ENCODE assay signal across 18 cellular contexts in genomic region chr4:121358473-121358872, GRCh38. TPM values are rescaled to one million over a fixed set of nuclear protein-coding genes. Genes with fewer than 3 reads are reported as not detected.
DNase-seq lines count a peak whose midpoint lies in the region; ATAC-seq, FAIRE-seq and TF ChIP-seq lines count a peak whose summit lies in the region.
"Had no signal": no experiment of that assay in that cellular context is flagged by ENCODE, and none has a peak within 500 bp of the region (broad histone marks: within the 10 kb centered on the region; RNA-seq: fewer than 3 reads in every experiment).

No MANE protein-coding gene starts in this region.

- no peak overlapping the region for H3K27ac Mint-ChIP-seq in activated naive CD8-positive, alpha-beta T cell treated with anti-CD3 and anti-CD28 coated beads, Interleukin-2, amount 50 U/mL, for 24 hours

- H3K36me3 ChIP-seq in IMR-90 (ENCODE audit: control insufficient read depth, insufficient read depth, low read length) (no peaks in the 10 kb centered on the region), small intestine (ENCODE audit: control insufficient read depth in 2 of 2, insufficient read depth in 2 of 2, low read length in 2 of 2) (no peaks in the 10 kb centered on the region)
- H3K36me3 ChIP-seq: BLaER1, ovary, vagina had no signal

- no peak for TF ChIP-seq RAD21 in IMR-90 (IDR thresholded peaks at IDR 0.05; ENCODE audit: low read length)

- no peak overlapping the region for H4K5ac ChIP-seq in IMR-90 (ENCODE audit: low read depth, low read length)

- CTCF ChIA-PET in IMR-90 (lab: Yijun Ruan, JAX): no interaction called here

- H2AK9ac ChIP-seq in IMR-90 (replicated peaks; ENCODE audit: low read depth, low read length, poor library complexity): no peak overlapping the region

- H2AK5ac ChIP-seq in IMR-90 (ENCODE audit: low read depth, low read length): no peak overlapping the region

- no TSS peak for BruUV-seq in IMR-90 (replicated peaks; lab: Mats Ljungman, UMichigan)

- no peaks in the 10 kb centered on the region for H3K27me3 ChIP-seq in IMR-90 (ENCODE audit: control insufficient read depth, insufficient read depth, low read length)
- H3K27me3 ChIP-seq in small intestine (ENCODE audit: control insufficient read depth in 2 of 2, insufficient read depth in 2 of 2, low read length in 2 of 2): no peaks in the 10 kb centered on the region
- H3K27me3 ChIP-seq: BLaER1, body of pancreas, ovary, vagina had no signal

- H2BK15ac ChIP-seq in IMR-90 (ENCODE audit: low read depth, low read length): no peak overlapping the region

- H3K18ac ChIP-seq in IMR-90 (ENCODE audit: low read depth, low read length): no peak overlapping the region

- no peaks in the 10 kb centered on the region for H3K79me1 ChIP-seq in IMR-90 (ENCODE audit: low read depth in 1 of 2, low read length in 2 of 2)

- no peak overlapping the region for H3K14ac ChIP-seq in IMR-90 (replicated peaks; ENCODE audit: low read depth, low read length)

- H3K9me3 ChIP-seq in IMR-90 (ENCODE audit: control insufficient read depth, insufficient read depth, low read length): no peaks in the 10 kb centered on the region
- no peaks in the 10 kb centered on the region for H3K9me3 ChIP-seq in small intestine (ENCODE audit: control insufficient read depth, low read depth)
- H3K9me3 ChIP-seq: body of pancreas, ovary, vagina had no signal

- no peak for TF ChIP-seq POLR2A in IMR-90 (IDR thresholded peaks at IDR 0.05; ENCODE audit: low read depth, low read length)

- no peak overlapping the region for H3K23ac ChIP-seq in IMR-90 (ENCODE audit: low read depth, low read length)

- no peak for FAIRE-seq in small intestine (lab: Jason Lieb, UNC)
- FAIRE-seq: endometrium had no signal

- dilution Hi-C loops in IMR-90 (cut with HindIII; ENCODE audit: low sequenced_read_pairs, unreplicated experiment): no loop called here

- H3K9ac ChIP-seq in IMR-90 (ENCODE audit: low read depth, low read length): no peak overlapping the region
- H3K9ac ChIP-seq: BLaER1 had no signal

- H3K27me3 Mint-ChIP-seq in activated naive CD8-positive, alpha-beta T cell treated with anti-CD3 and anti-CD28 coated beads, Interleukin-2, amount 50 U/mL, for 24 hours: peaks cover 23% of the 10 kb centered on the region

- no peak overlapping the region for H3K27ac ChIP-seq in IMR-90 (ENCODE audit: insufficient read depth, low read length)
- no peak overlapping the region for H3K27ac ChIP-seq in small intestine (ENCODE audit: low read depth in 1 of 2, low read length in 1 of 2)
- H3K27ac ChIP-seq: BLaER1, body of pancreas, HL-60, ovary, vagina had no signal

- H3K4me3 ChIP-seq in AG10803 (ENCODE audit: low read length) (no peak overlapping the region), IMR-90 (ENCODE audit: insufficient read depth, low read depth, low read length) (no peak overlapping the region), astrocyte of the cerebellum (ENCODE audit: low read depth, low read length) (no peak overlapping the region), small intestine (ENCODE audit: low read depth in 1 of 2, low read length in 2 of 2) (no peak overlapping the region)
- H3K4me3 ChIP-seq: BLaER1, body of pancreas, ovary, vagina had no signal

- no peak overlapping the region for H2BK120ac ChIP-seq in IMR-90 (ENCODE audit: low read depth, low read length)

- intact Hi-C loops in IMR-90 (cut with micrococcal nuclease): no loop called here

- POLR2A ChIA-PET in IMR-90 (lab: Charles Lee; ENCODE audit: unreplicated experiment): no interaction called here

- peaks cover 22% of the 10 kb centered on the region for H3K9me3 Mint-ChIP-seq in activated naive CD8-positive, alpha-beta T cell treated with anti-CD3 and anti-CD28 coated beads, Interleukin-2, amount 50 U/mL, for 24 hours

- H3K36me3 Mint-ChIP-seq in activated naive CD8-positive, alpha-beta T cell treated with anti-CD3 and anti-CD28 coated beads, Interleukin-2, amount 50 U/mL, for 24 hours (ENCODE audit: low read depth): no peaks in the 10 kb centered on the region

- no peaks in the 10 kb centered on the region for H3K9me1 ChIP-seq in IMR-90 (ENCODE audit: insufficient read depth, low read length)

- no peak overlapping the region for H2AFZ ChIP-seq in IMR-90 (replicated peaks; ENCODE audit: low read length, poor library complexity)

- in situ Hi-C loops in IMR-90 (cut with MboI; ENCODE audit: low sequenced_read_pairs): no loop called here
- in situ Hi-C loops in astrocyte of the cerebellum (cut with HindIII; ENCODE audit: low sequenced_read_pairs): no loop called here

- no peak overlapping the region for H4K91ac ChIP-seq in IMR-90 (ENCODE audit: insufficient read depth, low read depth, low read length)

- H3K4me1 Mint-ChIP-seq in activated naive CD8-positive, alpha-beta T cell treated with anti-CD3 and anti-CD28 coated beads, Interleukin-2, amount 50 U/mL, for 24 hours: peaks cover 2% of the 10 kb centered on the region

- no peaks in the 10 kb centered on the region for H4K20me1 ChIP-seq in IMR-90 (ENCODE audit: insufficient read depth, low read length)
- H4K20me1 ChIP-seq: BLaER1 had no signal

- TF ChIP-seq CTCF in AG10803 (conservative IDR thresholded peaks at IDR 0.05; ENCODE audit: low read length): no peak
- no peak for TF ChIP-seq CTCF in IMR-90 (conservative IDR thresholded peaks at IDR 0.05; ENCODE audit: low read depth, low read length)
- no peak for TF ChIP-seq CTCF in astrocyte of the cerebellum (IDR thresholded peaks at IDR 0.05; ENCODE audit: low read depth, low read length, missing control alignments)

- no peak overlapping the region for H3K4ac ChIP-seq in IMR-90 (ENCODE audit: low read depth, low read length)

- no peak overlapping the region for H3K4me2 ChIP-seq in IMR-90 (ENCODE audit: low read depth, low read length)
- H3K4me2 ChIP-seq: BLaER1 had no signal

- peak; percentile 43 for DNase-seq in AG10803 (ENCODE audit: low read depth)
- peak; percentile 23 for DNase-seq in IMR-90
- peak; percentile 31 for DNase-seq in astrocyte of the cerebellum (ENCODE audit: low read depth)
- peak; percentile 77 for DNase-seq in iris pigment epithelial cell (ENCODE audit: low read depth)
- DNase-seq in activated naive CD8-positive, alpha-beta T cell treated with anti-CD3 and anti-CD28 coated beads, Interleukin-2, amount 50 U/mL, for 24 hours: no peak
- no peak for DNase-seq in small intestine
- DNase-seq: body of pancreas, NCI-H1105 treated with DMSO at 0.1 percent for 48 hours, NCI-H524 treated with DMSO at 0.1 percent for 48 hours, ovary, SHP77 treated with DMSO at 0.1 percent for 48 hours had no signal

- H3K4me1 ChIP-seq in IMR-90 (ENCODE audit: control insufficient read depth, insufficient read depth, low read length): no peaks in the 10 kb centered on the region
- no peaks in the 10 kb centered on the region for H3K4me1 ChIP-seq in small intestine (ENCODE audit: control insufficient read depth in 2 of 2, insufficient read depth in 1 of 2, low read depth in 1 of 2, low read length in 1 of 2)
- H3K4me1 ChIP-seq: BLaER1, body of pancreas, vagina had no signal

- H3K4me3 Mint-ChIP-seq in activated naive CD8-positive, alpha-beta T cell treated with anti-CD3 and anti-CD28 coated beads, Interleukin-2, amount 50 U/mL, for 24 hours: no peak overlapping the region

- H4K8ac ChIP-seq in IMR-90 (ENCODE audit: low read depth in 2 of 2, low read length in 2 of 2): no peak overlapping the region

- H2BK5ac ChIP-seq in IMR-90 (ENCODE audit: low read depth, low read length, poor library complexity, severe bottlenecking): no peak overlapping the region

- peak; percentile 56 for ATAC-seq in IMR-90 (ENCODE audit: low read depth)
- ATAC-seq in activated naive CD8-positive, alpha-beta T cell treated with anti-CD3 and anti-CD28 coated beads, Interleukin-2, amount 50 U/mL, for 24 hours: no peak
- no peak for ATAC-seq in HG03432 (IDR thresholded peaks at IDR 0.05; ENCODE audit: unreplicated experiment)
- no peak for ATAC-seq in HG03521 (IDR thresholded peaks at IDR 0.05; ENCODE audit: unreplicated experiment)
- ATAC-seq: body of pancreas had no signal

- no peak overlapping the region for H3K56ac ChIP-seq in IMR-90 (ENCODE audit: extremely low read depth, insufficient read depth, low read length)

- no peak overlapping the region for H2BK20ac ChIP-seq in IMR-90 (ENCODE audit: low read depth, low read length)

TF ChIP-seq in IMR-90, 13 proteins besides CTCF, POLR2A, EP300 and RAD21:
- TF ChIP-seq SMC3 (IDR thresholded peaks at IDR 0.05; ENCODE audit: low read depth, low read length) (no peak), RFX5 (IDR thresholded peaks at IDR 0.05; ENCODE audit: low read depth, low read length) (no peak), MAZ (IDR thresholded peaks at IDR 0.05; ENCODE audit: borderline replicate concordance, low read depth, low read length) (no peak), CEBPB (IDR thresholded peaks at IDR 0.05; ENCODE audit: low read depth, low read length) (peak; percentile 38; the same call in 1 of the 2 replicates), NFE2L2 (IDR thresholded peaks at IDR 0.05; ENCODE audit: low read depth, low read length) (no peak), ELK1 (IDR thresholded peaks at IDR 0.05; ENCODE audit: borderline replicate concordance, low read depth, low read length) (no peak), RCOR1 (IDR thresholded peaks at IDR 0.05; ENCODE audit: insufficient replicate concordance, low read length) (no peak), BHLHE40 (IDR thresholded peaks at IDR 0.05; ENCODE audit: low read depth, low read length) (no peak), MXI1 (IDR thresholded peaks at IDR 0.05; ENCODE audit: borderline replicate concordance, low read depth, low read length) (no peak)

RNA-seq across cellular contexts. Expression of gene QRFPR, which starts 22.3 kb away (rescaled TPM):
- total RNA-seq in IMR-90 (2012; rRNA removed): not detected in 2 replicates
- polyA plus RNA-seq in IMR-90 (2012; rRNA removed) (not detected in 2 replicates), small intestine (under 1 TPM in 1 of 3 donors, not detected in 2; 0.03 TPM)
- polyA plus RNA-seq in IMR-90 (2012; cell fraction: cytosol; rRNA removed): not detected in 2 replicates
- polyA plus RNA-seq in IMR-90 (2012; cell fraction: nucleus; rRNA removed; ENCODE audit: low replicate concordance): not detected in 2 replicates
- total RNA-seq: body of pancreas, G401, vagina had no signal

Comparison
In these comparisons a context has a peak if more than half of its experiments do, and no peak if none do; other contexts are left out.
1. DNase-seq: peak in AG10803 (single experiment), IMR-90 (single experiment), astrocyte of the cerebellum (single experiment) and iris pigment epithelial cell (single experiment); none in activated naive CD8-positive, alpha-beta T cell treated with anti-CD3 and anti-CD28 coated beads, Interleukin-2, amount 50 U/mL, for 24 hours (single experiment) and small intestine (single experiment).